In genomic region chr17:28991779-28992178, GRCh38 we compare ENCODE assay signal across 2 cellular contexts.
TF ChIP-seq lines count a peak whose summit lies in the region.

No MANE protein-coding gene starts in this region.

TF ChIP-seq in HEK293, 187 proteins besides CTCF, POLR2A, EP300 and RAD21:
- TF ChIP-seq TRIM28 (IDR thresholded peaks at IDR 0.05; ENCODE audit: borderline replicate concordance, low read length), result no peak
- TF ChIP-seq ZNF664 (tag by site-specific recombination; IDR thresholded peaks at IDR 0.05), result 0 out of 2 replicates have a peak, but pooled peaks have one; percentile 18

TF ChIP-seq in HepG2, 621 proteins besides CTCF, POLR2A, EP300 and RAD21:
- no peak for TF ChIP-seq THAP11 (CRISPR knock-in tag; IDR thresholded peaks at IDR 0.05)
- TF ChIP-seq ZNF687 (CRISPR knock-in tag; IDR thresholded peaks at IDR 0.05), result peak; percentile 60
- no peak for TF ChIP-seq WIZ (CRISPR knock-in tag; IDR thresholded peaks at IDR 0.05)
- TF ChIP-seq ZNF577 (CRISPR knock-in tag; IDR thresholded peaks at IDR 0.05; ENCODE audit: borderline replicate concordance, low read depth), result no peak
- peak; percentile 63; the same call in 1 of the 2 replicates for TF ChIP-seq HIC2 (CRISPR knock-in tag; IDR thresholded peaks at IDR 0.05; ENCODE audit: low read depth)
- no peak for TF ChIP-seq FOXK1 (CRISPR knock-in tag; IDR thresholded peaks at IDR 0.05; ENCODE audit: borderline replicate concordance, low read depth)
- 0 out of 2 replicates have a peak, but pooled peaks have one; percentile 71 for TF ChIP-seq GZF1 (CRISPR knock-in tag; IDR thresholded peaks at IDR 0.05)
- no peak for TF ChIP-seq SRSF9 (IDR thresholded peaks at IDR 0.05; ENCODE audit: borderline replicate concordance, insufficient read depth, low read depth, low read length, poor library complexity, severe bottlenecking)
- no peak for TF ChIP-seq ZNF580 (CRISPR knock-in tag; IDR thresholded peaks at IDR 0.05; ENCODE audit: borderline replicate concordance, low read depth)
- no peak for TF ChIP-seq THYN1 (CRISPR knock-in tag; IDR thresholded peaks at IDR 0.05; ENCODE audit: borderline replicate concordance, low read depth)
- TF ChIP-seq FOXM1 (CRISPR knock-in tag; IDR thresholded peaks at IDR 0.05), result no peak
- peak; percentile 67 for TF ChIP-seq ZMYM3 (CRISPR knock-in tag; IDR thresholded peaks at IDR 0.05)
- TF ChIP-seq SNAPC2 (CRISPR knock-in tag; IDR thresholded peaks at IDR 0.05), result no peak
- TF ChIP-seq HNF4A (CRISPR knock-in tag; IDR thresholded peaks at IDR 0.05), result peak; percentile 25; the same call in 1 of the 2 replicates
- TF ChIP-seq LCORL (IDR thresholded peaks at IDR 0.05), result no peak
- 0 out of 2 replicates have a peak, but pooled peaks have one; percentile 51 for TF ChIP-seq LCORL (CRISPR knock-in tag; IDR thresholded peaks at IDR 0.05)
- TF ChIP-seq ZNF431 (CRISPR knock-in tag; IDR thresholded peaks at IDR 0.05; ENCODE audit: borderline replicate concordance, low read depth), result no peak
- no peak for TF ChIP-seq ZNF737 (CRISPR knock-in tag; IDR thresholded peaks at IDR 0.05; ENCODE audit: borderline replicate concordance)
- no peak for TF ChIP-seq ZNF331 (CRISPR knock-in tag; IDR thresholded peaks at IDR 0.05)
- TF ChIP-seq HNF4G (IDR thresholded peaks at IDR 0.05; ENCODE audit: borderline replicate concordance, low read depth, low read length), result no peak
- TF ChIP-seq HNF4G (CRISPR knock-in tag; IDR thresholded peaks at IDR 0.05; ENCODE audit: borderline replicate concordance, low read depth), result no peak
- no peak for TF ChIP-seq YY1 (IDR thresholded peaks at IDR 0.05; ENCODE audit: insufficient read depth, insufficient replicate concordance, low read depth, low read length)
- no peak for TF ChIP-seq ZNF275 (CRISPR knock-in tag; IDR thresholded peaks at IDR 0.05; ENCODE audit: borderline replicate concordance)
- no peak for TF ChIP-seq SP5 (CRISPR knock-in tag; IDR thresholded peaks at IDR 0.05; ENCODE audit: borderline replicate concordance, low read depth)
- no peak for TF ChIP-seq TBX2 (CRISPR knock-in tag; IDR thresholded peaks at IDR 0.05; ENCODE audit: borderline replicate concordance)
- TF ChIP-seq NR2F1 (CRISPR knock-in tag; IDR thresholded peaks at IDR 0.05), result no peak
- TF ChIP-seq ZFX (CRISPR knock-in tag; IDR thresholded peaks at IDR 0.05; ENCODE audit: low read depth), result peak; percentile 21; the same call in 1 of the 2 replicates
- TF ChIP-seq MAX (IDR thresholded peaks at IDR 0.05), result 0 out of 2 replicates have a peak, but pooled peaks have one; percentile 31
- 0 out of 2 replicates have a peak, but pooled peaks have one; percentile 40 for TF ChIP-seq ZMYM2 (CRISPR knock-in tag; IDR thresholded peaks at IDR 0.05)
- no peak for TF ChIP-seq SMARCC2 (IDR thresholded peaks at IDR 0.05)
- TF ChIP-seq HOXA9 (CRISPR knock-in tag; IDR thresholded peaks at IDR 0.05; ENCODE audit: borderline replicate concordance), result 0 out of 2 replicates have a peak, but pooled peaks have one; percentile 22
- no peak for TF ChIP-seq TEAD2 (CRISPR knock-in tag; IDR thresholded peaks at IDR 0.05)
- TF ChIP-seq SALL1 (CRISPR knock-in tag; IDR thresholded peaks at IDR 0.05), result peak; percentile 24; the same call in 1 of the 2 replicates
- no peak for TF ChIP-seq NR3C1 (CRISPR knock-in tag; IDR thresholded peaks at IDR 0.05)
- TF ChIP-seq ZNF337 (CRISPR knock-in tag; IDR thresholded peaks at IDR 0.05; ENCODE audit: borderline replicate concordance, low read depth), result no peak
- no peak for TF ChIP-seq TSC22D2 (CRISPR knock-in tag; IDR thresholded peaks at IDR 0.05; ENCODE audit: borderline replicate concordance)
- 0 out of 2 replicates have a peak, but pooled peaks have one; percentile 24 for TF ChIP-seq ZNF263 (CRISPR knock-in tag; IDR thresholded peaks at IDR 0.05)
- TF ChIP-seq ZSCAN21 (CRISPR knock-in tag; IDR thresholded peaks at IDR 0.05; ENCODE audit: borderline replicate concordance), result 0 out of 2 replicates have a peak, but pooled peaks have one; percentile 39
- peak; percentile 46; the same call in 1 of the 2 replicates for TF ChIP-seq ZNF501 (CRISPR knock-in tag; IDR thresholded peaks at IDR 0.05)
- no peak for TF ChIP-seq SUZ12 (IDR thresholded peaks at IDR 0.05; ENCODE audit: low read depth, low read length)
- 0 out of 2 replicates have a peak, but pooled peaks have one; percentile 17 for TF ChIP-seq ZNF572 (CRISPR knock-in tag; IDR thresholded peaks at IDR 0.05)
- TF ChIP-seq NFYC (CRISPR knock-in tag; IDR thresholded peaks at IDR 0.05), result no peak
- TF ChIP-seq ZNF407 (CRISPR knock-in tag; IDR thresholded peaks at IDR 0.05; ENCODE audit: not compliant biosample characterization), result no peak
- 0 out of 2 replicates have a peak, but pooled peaks have one; percentile 28 for TF ChIP-seq ZIK1 (CRISPR knock-in tag; IDR thresholded peaks at IDR 0.05; ENCODE audit: borderline replicate concordance, low read depth)
- no peak for TF ChIP-seq ARID2 (CRISPR knock-in tag; IDR thresholded peaks at IDR 0.05; ENCODE audit: borderline replicate concordance)
- TF ChIP-seq ZNF468 (CRISPR knock-in tag; IDR thresholded peaks at IDR 0.05), result no peak
- TF ChIP-seq HNF1B (CRISPR knock-in tag; IDR thresholded peaks at IDR 0.05), result 0 out of 2 replicates have a peak, but pooled peaks have one; percentile 31
